In genomic region chr19:48413879-48414623, GRCh38 we compare ENCODE assay signal across 8 cellular contexts. TPM values are rescaled to one million over a fixed set of nuclear protein-coding genes. Genes with fewer than 3 reads are reported as not detected.
DNase-seq lines count a peak whose midpoint lies in the region; ATAC-seq and TF ChIP-seq lines count a peak whose summit lies in the region.

No MANE protein-coding gene starts in this region.

- peaks cover 4% of the 10 kb centered on the region; the same call in 1 of the 2 replicates for H3K4me1 ChIP-seq in ES-I3 (ENCODE audit: insufficient read depth, low read length)

- ATAC-seq in WTC11 (peak; percentile 1; the same call in 1 of the 2 replicates), left lobe of liver (peak; percentile 7)

- no peaks in the 10 kb centered on the region for H3K9me3 Mint-ChIP-seq in WTC11
- H3K9me3 Mint-ChIP-seq in activated naive CD4-positive, alpha-beta T cell treated with anti-CD3 and anti-CD28 coated beads for 36 hours, result no peaks in the 10 kb centered on the region

- CTCF ChIA-PET in WTC11 (lab: Charles Lee), result interaction anchor here (0.5 to 7.6 kb wide), 14 partner anchors 9 to 1697 kb away, joined by 3 to 70 read pairs (median 5); partner anchors contain the start of genes GRIN2D, GRWD1, KDELR1 and PRKD2
- CTCF ChIA-PET in activated naive CD4-positive, alpha-beta T cell treated with anti-CD3 and anti-CD28 coated beads for 36 hours (lab: Charles Lee), result interaction anchor here (1.1 kb wide), 1 partner anchor 23 kb away, joined by 3 read pairs; the partner anchor contains the start of gene KDELR1

- H3K27ac Mint-ChIP-seq in WTC11, result peak overlapping the region; percentile 98
- no peak overlapping the region for H3K27ac Mint-ChIP-seq in activated naive CD4-positive, alpha-beta T cell treated with anti-CD3 and anti-CD28 coated beads for 36 hours

- POLR2A ChIA-PET in WTC11 (lab: Charles Lee), result interaction anchor here (0.7 to 2.5 kb wide), 8 partner anchors 8 to 76 kb away, joined by 3 to 27 read pairs (median 6); partner anchors contain the start of genes KDELR1, SYNGR4 and TMEM143

- no peaks in the 10 kb centered on the region for H3K9me3 ChIP-seq in ES-I3 (ENCODE audit: control insufficient read depth, insufficient read depth, low read length)

- TF ChIP-seq CTCF in WTC11 (IDR thresholded peaks at IDR 0.05), result no peak
- no peak for TF ChIP-seq CTCF in GM13977 (IDR thresholded peaks at IDR 0.05; ENCODE audit: extremely low read depth, insufficient read depth, missing control alignments)

- peaks cover 17% of the 10 kb centered on the region for H3K36me3 Mint-ChIP-seq in WTC11
- no peaks in the 10 kb centered on the region for H3K36me3 Mint-ChIP-seq in activated naive CD4-positive, alpha-beta T cell treated with anti-CD3 and anti-CD28 coated beads for 36 hours (ENCODE audit: low read depth)

- H3K27me3 Mint-ChIP-seq in WTC11 (ENCODE audit: low read depth), result peaks cover 4% of the 10 kb centered on the region; the same call in 1 of the 2 replicates
- H3K27me3 Mint-ChIP-seq in activated naive CD4-positive, alpha-beta T cell treated with anti-CD3 and anti-CD28 coated beads for 36 hours (ENCODE audit: low read depth), result peaks cover 13% of the 10 kb centered on the region

- DNase-seq in ACHN (peak; percentile 72), WTC11 (ENCODE audit: low spot score) (peak; percentile 46), left lobe of liver (ENCODE audit: low spot score) (no peak), GM13977 (ENCODE audit: low spot score) (no peak), cortex of kidney (lab: John Stamatoyannopoulos, UW) (no peak), caudate nucleus (lab: John Stamatoyannopoulos, UW) (no peak)
- no peak for DNase-seq in activated naive CD4-positive, alpha-beta T cell treated with anti-CD3 and anti-CD28 coated beads for 36 hours

- H3K4me1 Mint-ChIP-seq in WTC11, result peaks cover 30% of the 10 kb centered on the region
- peaks cover 24% of the 10 kb centered on the region for H3K4me1 Mint-ChIP-seq in activated naive CD4-positive, alpha-beta T cell treated with anti-CD3 and anti-CD28 coated beads for 36 hours (ENCODE audit: low read depth)

- H3K27ac ChIP-seq in caudate nucleus (ENCODE audit: low read depth, low read length), result no peak overlapping the region

- peak overlapping the region; percentile 80 for H3K4me3 Mint-ChIP-seq in WTC11
- H3K4me3 Mint-ChIP-seq in activated naive CD4-positive, alpha-beta T cell treated with anti-CD3 and anti-CD28 coated beads for 36 hours, result no peak overlapping the region

- peak overlapping the region; percentile 63; the same call in 1 of the 2 replicates for H3K9ac ChIP-seq in ES-I3 (ENCODE audit: low read depth, low read length)

- in situ Hi-C loops in ACHN (cut with HindIII; ENCODE audit: low pct_ligation_motif_present, low pct_unique_long_range_greater_than_20kb, low sequenced_read_pairs) (no loop called here), GM13977 (cut with MboI; ENCODE audit: low pct_unique_long_range_greater_than_20kb, low sequenced_read_pairs, unreplicated experiment) (no loop called here)

- H3K36me3 ChIP-seq in ES-I3 (ENCODE audit: insufficient read depth, low read length), result peaks cover 7% of the 10 kb centered on the region

- intact Hi-C loops in activated naive CD4-positive, alpha-beta T cell treated with anti-CD3 and anti-CD28 coated beads for 36 hours (cut with micrococcal nuclease), result no loop called here

TF ChIP-seq in WTC11, 78 proteins besides CTCF, POLR2A, EP300 and RAD21 (continues in another document):
- 0 out of 2 replicates have a peak, but pooled peaks have one; percentile 46 for TF ChIP-seq MAX (CRISPR knock-in tag; IDR thresholded peaks at IDR 0.05)
- TF ChIP-seq ESRRA (CRISPR knock-in tag; IDR thresholded peaks at IDR 0.05; ENCODE audit: borderline replicate concordance), result no peak
- TF ChIP-seq FOXP1 (CRISPR knock-in tag; IDR thresholded peaks at IDR 0.05; ENCODE audit: borderline replicate concordance), result no peak
- TF ChIP-seq OVOL2 (CRISPR knock-in tag; IDR thresholded peaks at IDR 0.05; ENCODE audit: borderline replicate concordance), result no peak
- TF ChIP-seq CREB1 (CRISPR knock-in tag; IDR thresholded peaks at IDR 0.05), result no peak
- TF ChIP-seq IRF2 (CRISPR knock-in tag; IDR thresholded peaks at IDR 0.05; ENCODE audit: borderline replicate concordance, low read depth), result no peak
- TF ChIP-seq ZNF263 (CRISPR knock-in tag; IDR thresholded peaks at IDR 0.05; ENCODE audit: low read depth), result no peak
- TF ChIP-seq USF2 (CRISPR knock-in tag; IDR thresholded peaks at IDR 0.05), result peak; percentile 64
- TF ChIP-seq ETV6 (CRISPR knock-in tag; IDR thresholded peaks at IDR 0.05), result no peak
- TF ChIP-seq ZBTB21 (CRISPR knock-in tag; IDR thresholded peaks at IDR 0.05; ENCODE audit: borderline replicate concordance), result no peak
- peak; percentile 50; the same call in 1 of the 2 replicates for TF ChIP-seq USF1 (CRISPR knock-in tag; IDR thresholded peaks at IDR 0.05)
- TF ChIP-seq JAZF1 (CRISPR knock-in tag; IDR thresholded peaks at IDR 0.05), result no peak
- TF ChIP-seq MLX (CRISPR knock-in tag; IDR thresholded peaks at IDR 0.05), result no peak
- no peak for TF ChIP-seq TEAD1 (CRISPR knock-in tag; IDR thresholded peaks at IDR 0.05)
- no peak for TF ChIP-seq ATF6 (CRISPR knock-in tag; IDR thresholded peaks at IDR 0.05)
- no peak for TF ChIP-seq ZBTB43 (CRISPR knock-in tag; IDR thresholded peaks at IDR 0.05)
- TF ChIP-seq ELF4 (CRISPR knock-in tag; IDR thresholded peaks at IDR 0.05; ENCODE audit: low read depth), result no peak
- TF ChIP-seq TEAD4 (CRISPR knock-in tag; IDR thresholded peaks at IDR 0.05), result no peak
- no peak for TF ChIP-seq FOXK1 (CRISPR knock-in tag; IDR thresholded peaks at IDR 0.05)

RNA-seq across cellular contexts. Expression of gene GRIN2D, which starts 20.6 kb away (rescaled TPM):
- total RNA-seq in WTC11 (2021) (23.0 to 27.8 TPM (median 25.3 TPM) in 3 replicates), left lobe of liver (0.20 TPM)
- total RNA-seq in activated naive CD4-positive, alpha-beta T cell treated with anti-CD3 and anti-CD28 coated beads for 36 hours, result under 1 TPM; 0.05 to 0.07 TPM

RNA-seq across cellular contexts. Expression of gene KDELR1, which starts 22.7 kb away (rescaled TPM):
- total RNA-seq in WTC11 (2021) (207 to 226 TPM (median 223 TPM) in 3 replicates), left lobe of liver (68.4 TPM)
- 10 to 100 TPM; 81.5 to 83.8 TPM for total RNA-seq in activated naive CD4-positive, alpha-beta T cell treated with anti-CD3 and anti-CD28 coated beads for 36 hours

RNA-seq across cellular contexts. Expression of gene GRWD1, which starts 31.7 kb away (rescaled TPM):
- 59.8 to 67.2 TPM (median 61.6 TPM) in 3 replicates for total RNA-seq in WTC11 (2021)
- 16.0 TPM for total RNA-seq in left lobe of liver
- 10 to 100 TPM; 32.4 to 36.0 TPM for total RNA-seq in activated naive CD4-positive, alpha-beta T cell treated with anti-CD3 and anti-CD28 coated beads for 36 hours

RNA-seq across cellular contexts. Expression of gene KCNJ14, which starts 41.3 kb away (rescaled TPM):
- 1.1 to 1.4 TPM (median 1.1 TPM) in 3 replicates for total RNA-seq in WTC11 (2021)
- total RNA-seq in left lobe of liver, result 0.38 TPM
- 1 to 10 TPM; 1.7 to 1.8 TPM for total RNA-seq in activated naive CD4-positive, alpha-beta T cell treated with anti-CD3 and anti-CD28 coated beads for 36 hours

RNA-seq across cellular contexts. Expression of gene SYNGR4, which starts 49.9 kb away (rescaled TPM):
- total RNA-seq in WTC11 (2021) (not detected in 3 replicates), left lobe of liver (not detected)
- total RNA-seq in activated naive CD4-positive, alpha-beta T cell treated with anti-CD3 and anti-CD28 coated beads for 36 hours, result under 1 TPM; 0.50 to 0.52 TPM

Comparison
In these comparisons a context has a peak if more than half of its experiments do, and no peak if none do; other contexts are left out.
1. DNase-seq: peak in ACHN (single experiment) and WTC11 (single experiment); none in left lobe of liver (single experiment), activated naive CD4-positive, alpha-beta T cell treated with anti-CD3 and anti-CD28 coated beads for 36 hours (single experiment), GM13977 (single experiment), cortex of kidney (single experiment) and caudate nucleus (0 of 61).
2. RNA of gene GRIN2D, which starts 20.6 kb away (total RNA-seq): 23.0 to 27.8 TPM in WTC11; 0.20 TPM in left lobe of liver (single experiment) and 0.05 to 0.07 TPM in activated naive CD4-positive, alpha-beta T cell treated with anti-CD3 and anti-CD28 coated beads for 36 hours; every median in the first group is over 10 times any median in the second.